Comparison of ENCODE assay signal across 31 cellular contexts in the genomic region with DNA sequence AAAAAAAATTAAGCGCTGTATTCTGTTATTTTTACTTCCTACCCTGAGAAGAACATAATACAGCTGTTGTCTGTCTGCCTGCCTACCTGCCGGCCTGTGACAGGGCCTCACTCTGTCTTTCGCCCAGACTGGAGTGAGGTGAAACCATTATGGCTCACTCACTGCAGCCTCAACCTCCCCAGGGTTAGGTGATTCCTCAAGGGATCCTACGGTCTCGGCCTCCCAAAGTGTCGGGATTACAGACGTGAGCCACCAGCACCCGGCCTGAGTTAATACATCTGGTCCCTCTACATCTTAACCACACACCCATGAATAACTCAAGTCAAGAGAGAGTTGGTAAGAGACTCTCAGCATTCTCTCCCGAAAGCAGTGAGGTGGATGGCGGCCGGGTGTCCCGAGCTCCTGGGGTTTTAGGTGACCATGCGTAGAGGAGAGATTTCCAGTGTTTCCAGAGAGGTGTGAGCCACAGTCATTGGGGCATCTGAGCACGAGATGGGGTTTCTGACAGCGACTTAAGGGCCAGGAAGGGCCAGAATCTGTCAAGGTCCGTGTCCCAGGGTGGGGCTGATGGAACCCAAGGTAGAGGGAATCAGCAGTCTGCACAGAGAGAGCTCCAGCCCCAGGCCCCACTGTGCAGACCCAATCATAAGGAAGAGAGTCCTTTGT.
"Had no signal": no experiment of that assay in that cellular context is flagged by ENCODE, and none has a peak within 500 bp of the region (broad histone marks: within the 10 kb centered on the region; RNA-seq: fewer than 3 reads in every experiment).

No MANE protein-coding gene starts in this region.

- H3K4me1 Mint-ChIP-seq: activated CD4-positive, alpha-beta T cell treated with anti-CD3 and anti-CD28 coated beads for 36 hours; T-helper 17 cell had no signal

- H3K4me3 ChIP-seq: adrenal gland, body of pancreas, esophagus squamous epithelium, gastroesophageal sphincter had no signal

- H3K4me1 ChIP-seq: adrenal gland, body of pancreas, esophagus squamous epithelium, gastroesophageal sphincter had no signal

- H3K4me3 Mint-ChIP-seq: activated CD4-positive, alpha-beta memory T cell treated with anti-CD3 and anti-CD28 coated beads for 36 hours; activated CD4-positive, alpha-beta T cell treated with anti-CD3 and anti-CD28 coated beads for 36 hours; activated CD4-positive, alpha-beta T cell treated with anti-CD3 and anti-CD28 coated beads, Interleukin-2, amount 10 ng/mL, durations not matched to agents 24 days and 14 days; activated CD8-positive, alpha-beta memory T cell treated with anti-CD3 and anti-CD28 coated beads, Interleukin-2, amount 10 ng/mL, durations not matched to agents 7 days and 5 days; activated CD8-positive, alpha-beta T cell treated with anti-CD3 and anti-CD28 coated beads, Interleukin-2, amount 10 ng/mL, durations not matched to agents 7 days and 5 days; activated naive CD4-positive, alpha-beta T cell treated with anti-CD3 and anti-CD28 coated beads, Interleukin-2, amount 10 ng/mL, durations not matched to agents 7 days and 5 days; activated naive CD8-positive, alpha-beta T cell treated with anti-CD3 and anti-CD28 coated beads, Interleukin-2, amount 50 U/mL, for 24 hours; effector memory CD8-positive, alpha-beta T cell; T-helper 17 cell; T-helper 2 cell treated with Interferon-gamma antibody and Interleukin-4, amounts not matched to agents 5 μg/mL and 100 μg/mL, for 36 hours had no signal

- H3K36me3 ChIP-seq: adrenal gland, esophagus squamous epithelium, gastroesophageal sphincter had no signal

- H3K27ac ChIP-seq: adrenal gland, body of pancreas, esophagus squamous epithelium, gastroesophageal sphincter had no signal

- H3K27ac Mint-ChIP-seq: activated CD4-positive, alpha-beta memory T cell treated with anti-CD3 and anti-CD28 coated beads for 36 hours; activated CD4-positive, alpha-beta T cell treated with anti-CD3 and anti-CD28 coated beads for 36 hours; activated CD4-positive, alpha-beta T cell treated with anti-CD3 and anti-CD28 coated beads, Interleukin-2, amount 10 ng/mL, durations not matched to agents 24 days and 14 days; activated CD8-positive, alpha-beta memory T cell treated with anti-CD3 and anti-CD28 coated beads, Interleukin-2, amount 10 ng/mL, durations not matched to agents 7 days and 5 days; activated CD8-positive, alpha-beta T cell treated with anti-CD3 and anti-CD28 coated beads, Interleukin-2, amount 10 ng/mL, durations not matched to agents 7 days and 5 days; activated naive CD4-positive, alpha-beta T cell treated with anti-CD3 and anti-CD28 coated beads, Interleukin-2, amount 10 ng/mL, durations not matched to agents 7 days and 5 days; activated naive CD4-positive, alpha-beta T cell treated with anti-CD3 and anti-CD28 coated beads, Interleukin-2, amount 50 U/mL, for 72 hours; activated naive CD8-positive, alpha-beta T cell treated with anti-CD3 and anti-CD28 coated beads, Interleukin-2, amount 50 U/mL, for 24 hours; effector memory CD8-positive, alpha-beta T cell; T-helper 17 cell; T-helper 2 cell treated with Interferon-gamma antibody and Interleukin-4, amounts not matched to agents 5 μg/mL and 100 μg/mL, for 36 hours had no signal

- H3K27me3 ChIP-seq: adrenal gland, body of pancreas, esophagus squamous epithelium had no signal

- DNase-seq: activated CD4-positive, alpha-beta memory T cell treated with anti-CD3 and anti-CD28 coated beads for 36 hours; activated CD4-positive, alpha-beta T cell treated with anti-CD3 and anti-CD28 coated beads for 36 hours; activated CD4-positive, alpha-beta T cell treated with anti-CD3 and anti-CD28 coated beads, Interleukin-2, amount 10 ng/mL, durations not matched to agents 24 days and 14 days; activated CD4-positive, CD25-positive, alpha-beta regulatory T cell; activated CD4-positive, CD25-positive, alpha-beta regulatory T cell treated with anti-CD3 and anti-CD28 coated beads, Interleukin-2, amount 50 U/mL, for 72 hours; activated CD8-positive, alpha-beta memory T cell treated with anti-CD3 and anti-CD28 coated beads, Interleukin-2, amount 10 ng/mL, durations not matched to agents 7 days and 5 days; activated CD8-positive, alpha-beta memory T cell treated with anti-CD3 and anti-CD28 coated beads, Interleukin-2, amount 50 U/mL, for 4 hours; activated CD8-positive, alpha-beta T cell treated with anti-CD3 and anti-CD28 coated beads, Interleukin-2, amount 10 ng/mL, durations not matched to agents 7 days and 5 days; activated gamma-delta T cell; activated naive CD4-positive, alpha-beta T cell; activated naive CD4-positive, alpha-beta T cell treated with anti-CD3 and anti-CD28 coated beads, Interleukin-2, amount 10 ng/mL, durations not matched to agents 7 days and 5 days; activated naive CD8-positive, alpha-beta T cell treated with anti-CD3 and anti-CD28 coated beads, Interleukin-2, amount 50 U/mL, for 24 hours; activated T-cell treated with anti-CD3 and anti-CD28 coated beads, Interleukin-2, amount 50 U/mL, for 1 hour; activated T-cell treated with anti-CD3 and anti-CD28 coated beads, Interleukin-2, amount 50 U/mL, for 48 hours; adrenal gland; amygdala; aorta; body of pancreas; caudate nucleus; cortex of kidney; dermis blood vessel endothelial cell; effector CD4-positive, alpha-beta T cell; effector memory CD8-positive, alpha-beta T cell; erythroblast; esophagus squamous epithelium; foreskin melanocyte; T-helper 1 cell; T-helper 17 cell had no signal

- H3K27me3 Mint-ChIP-seq: activated CD4-positive, alpha-beta memory T cell treated with anti-CD3 and anti-CD28 coated beads for 36 hours; activated CD4-positive, alpha-beta T cell treated with anti-CD3 and anti-CD28 coated beads for 36 hours; activated CD4-positive, alpha-beta T cell treated with anti-CD3 and anti-CD28 coated beads, Interleukin-2, amount 10 ng/mL, durations not matched to agents 24 days and 14 days; activated CD8-positive, alpha-beta memory T cell treated with anti-CD3 and anti-CD28 coated beads, Interleukin-2, amount 10 ng/mL, durations not matched to agents 7 days and 5 days; activated naive CD4-positive, alpha-beta T cell treated with anti-CD3 and anti-CD28 coated beads, Interleukin-2, amount 10 ng/mL, durations not matched to agents 7 days and 5 days; activated naive CD8-positive, alpha-beta T cell treated with anti-CD3 and anti-CD28 coated beads, Interleukin-2, amount 50 U/mL, for 24 hours; T-helper 17 cell had no signal

- H3K9me3 ChIP-seq: adrenal gland, body of pancreas had no signal
